ENCODE assay signal across 8 cellular contexts in genomic region chrX:19593684-19594083, GRCh38.
A peak's percentile ranks its signal among the peaks of the same experiment; 100 is the strongest.
DNase-seq lines count a peak whose midpoint lies in the region; ATAC-seq and TF ChIP-seq lines count a peak whose summit lies in the region.

No MANE protein-coding gene starts in this region.

- no peaks in the 10 kb centered on the region for H3K36me3 ChIP-seq in testis (ENCODE audit: low read depth, missing control alignments)

- intact Hi-C loops in testis (cut with DNase I; ENCODE audit: low total_unique reads), result loop anchor here (5.0 kb wide), 1 partner anchor 294 kb away; the partner anchor contains the start of gene SH3KBP1

- no peaks in the 10 kb centered on the region for H3K27me3 ChIP-seq in testis

- no peak overlapping the region for H3K4me3 ChIP-seq in WI38 (ENCODE audit: low read depth, low read length)
- no peak overlapping the region for H3K4me3 ChIP-seq in testis

- no peaks in the 10 kb centered on the region for H3K9me3 ChIP-seq in testis

- no peaks in the 10 kb centered on the region for H3K9me3 Mint-ChIP-seq in activated T-cell treated with anti-CD3 and anti-CD28 coated beads, Interleukin-2, amount 50 U/mL, for 4 hours

- H3K4me3 Mint-ChIP-seq in activated T-cell treated with anti-CD3 and anti-CD28 coated beads, Interleukin-2, amount 50 U/mL, for 4 hours, result no peak overlapping the region

- H3K4me1 Mint-ChIP-seq in activated T-cell treated with anti-CD3 and anti-CD28 coated beads, Interleukin-2, amount 50 U/mL, for 4 hours (ENCODE audit: low read depth), result peaks cover 14% of the 10 kb centered on the region

- H3K36me3 Mint-ChIP-seq in activated T-cell treated with anti-CD3 and anti-CD28 coated beads, Interleukin-2, amount 50 U/mL, for 4 hours (ENCODE audit: insufficient read depth), result peaks cover 5% of the 10 kb centered on the region

- TF ChIP-seq CTCF in WI38 (IDR thresholded peaks at IDR 0.05; ENCODE audit: low read depth, low read length) (peak; percentile 30; the same call in 1 of the 2 replicates), testis (IDR thresholded peaks at IDR 0.05) (peak; percentile 44 to 53 (median 50))

- TF ChIP-seq POLR2A in testis (IDR thresholded peaks at IDR 0.05), result no peak

- WGBS in testis, 2 donors, result 31 to 39% methylated on average over 2 of the region's 2 CpGs

- H3K27me3 Mint-ChIP-seq in activated T-cell treated with anti-CD3 and anti-CD28 coated beads, Interleukin-2, amount 50 U/mL, for 4 hours (ENCODE audit: low read depth), result no peaks in the 10 kb centered on the region

- no peak overlapping the region for H3K27ac ChIP-seq in testis

- DNase-seq in activated T-cell treated with anti-CD3 and anti-CD28 coated beads for 4 hours (peak; percentile 2), LHCN-M2 (ENCODE audit: low read depth) (peak; percentile 32), globus pallidus (ENCODE audit: low spot score) (peak; percentile 56), testis (peak; percentile 35), ecto neural progenitor cell (ENCODE audit: low spot score) (no peak)
- DNase-seq in activated T-cell treated with anti-CD3 and anti-CD28 coated beads, Interleukin-2, amount 50 U/mL, for 4 hours, result no peak

- H3K4me1 ChIP-seq in testis, result no peaks in the 10 kb centered on the region

- no peak for ATAC-seq in activated T-cell treated with anti-CD3 and anti-CD28 coated beads, Interleukin-2, amount 50 U/mL, for 4 hours
- ATAC-seq in HG02884 (IDR thresholded peaks at IDR 0.05; ENCODE audit: unreplicated experiment), result no peak

Comparison
In these comparisons a context has a peak if more than half of its experiments do, and no peak if none do; other contexts are left out.
1. DNase-seq: peak in activated T-cell treated with anti-CD3 and anti-CD28 coated beads for 4 hours (single experiment), LHCN-M2 (single experiment), globus pallidus (single experiment) and testis (single experiment); none in activated T-cell treated with anti-CD3 and anti-CD28 coated beads, Interleukin-2, amount 50 U/mL, for 4 hours (single experiment) and ecto neural progenitor cell (single experiment).